ENCODE assay signal across 12 cellular contexts in genomic region chr4:187070158-187070557, GRCh38.
DNase-seq lines count a peak whose midpoint lies in the region.
"Had no signal": no experiment of that assay in that cellular context is flagged by ENCODE, and none has a peak within 500 bp of the region (broad histone marks: within the 10 kb centered on the region; RNA-seq: fewer than 3 reads in every experiment).

No MANE protein-coding gene starts in this region.

- H3K9me3 ChIP-seq in CD8-positive, alpha-beta memory T cell (ENCODE audit: low read length): no peaks in the 10 kb centered on the region

- H3K4me3 ChIP-seq in CD8-positive, alpha-beta memory T cell (ENCODE audit: low read length): no peak overlapping the region

- no peaks in the 10 kb centered on the region for H3K4me1 ChIP-seq in CD8-positive, alpha-beta memory T cell (ENCODE audit: insufficient read depth, low read length)

- POLR2A ChIA-PET in CD8-positive, alpha-beta memory T cell (lab: Charles Lee): no interaction called here

- peak; percentile 6 for DNase-seq in ELR (ENCODE audit: low read depth)
- DNase-seq in M059J (ENCODE audit: low read depth): peak; percentile 31
- DNase-seq in epithelial cell of prostate (ENCODE audit: low read depth, low spot score): peak; percentile 2
- DNase-seq in renal cortical epithelial cell (ENCODE audit: low read depth): peak; percentile 9
- no peak for DNase-seq in HCEC 1CT
- DNase-seq in CD8-positive, alpha-beta memory T cell: no peak
- no peak for DNase-seq in cortex of kidney (lab: John Stamatoyannopoulos, UW)
- DNase-seq: C1 segment of cervical spinal cord; CD4-positive, alpha-beta T cell; DMS79 had no signal

- CTCF ChIA-PET in CD8-positive, alpha-beta memory T cell (lab: Charles Lee): no interaction called here

- H3K9me3 Mint-ChIP-seq in CD8-positive, alpha-beta memory T cell: peaks cover 4 to 13% (median 5%) of the 10 kb centered on the region in 5 donors

- no peaks in the 10 kb centered on the region for H3K36me3 ChIP-seq in CD8-positive, alpha-beta memory T cell (ENCODE audit: insufficient read depth, low read length)

- H3K4me1 Mint-ChIP-seq in CD8-positive, alpha-beta memory T cell: no peaks in the 10 kb centered on the region
- H3K4me1 Mint-ChIP-seq: B cell, IgD-negative memory B cell had no signal

- H3K27me3 ChIP-seq in CD8-positive, alpha-beta memory T cell (ENCODE audit: insufficient read depth, low read length, poor library complexity, severe bottlenecking): no peaks in the 10 kb centered on the region

- no peak overlapping the region for H3K4me3 Mint-ChIP-seq in CD8-positive, alpha-beta memory T cell
- H3K4me3 Mint-ChIP-seq: B cell; CD4-positive, alpha-beta T cell; IgD-negative memory B cell had no signal

- H3K27me3 Mint-ChIP-seq in CD8-positive, alpha-beta memory T cell: no peaks in the 10 kb centered on the region
- H3K27me3 Mint-ChIP-seq: B cell; CD4-positive, alpha-beta T cell; IgD-negative memory B cell had no signal

- H3K27ac Mint-ChIP-seq in CD8-positive, alpha-beta memory T cell: no peak overlapping the region
- H3K27ac Mint-ChIP-seq: B cell; CD4-positive, alpha-beta T cell; IgD-negative memory B cell had no signal

- H3K27ac ChIP-seq in epithelial cell of prostate: no peak overlapping the region
- no peak overlapping the region for H3K27ac ChIP-seq in CD8-positive, alpha-beta memory T cell (ENCODE audit: low read depth, low read length)

- H3K36me3 Mint-ChIP-seq in CD8-positive, alpha-beta memory T cell: peaks cover 0 to 4% (median 0%) of the 10 kb centered on the region in 3 donors
- H3K36me3 Mint-ChIP-seq: IgD-negative memory B cell had no signal

Comparison
In these comparisons a context has a peak if more than half of its experiments do, and no peak if none do; other contexts are left out.
1. DNase-seq: peak in ELR (single experiment), M059J (single experiment), epithelial cell of prostate (single experiment) and renal cortical epithelial cell (single experiment); none in HCEC 1CT (single experiment), CD8-positive, alpha-beta memory T cell (0 of 5) and cortex of kidney (single experiment).